ENCODE assay signal across 9 cellular contexts in the genomic region with DNA sequence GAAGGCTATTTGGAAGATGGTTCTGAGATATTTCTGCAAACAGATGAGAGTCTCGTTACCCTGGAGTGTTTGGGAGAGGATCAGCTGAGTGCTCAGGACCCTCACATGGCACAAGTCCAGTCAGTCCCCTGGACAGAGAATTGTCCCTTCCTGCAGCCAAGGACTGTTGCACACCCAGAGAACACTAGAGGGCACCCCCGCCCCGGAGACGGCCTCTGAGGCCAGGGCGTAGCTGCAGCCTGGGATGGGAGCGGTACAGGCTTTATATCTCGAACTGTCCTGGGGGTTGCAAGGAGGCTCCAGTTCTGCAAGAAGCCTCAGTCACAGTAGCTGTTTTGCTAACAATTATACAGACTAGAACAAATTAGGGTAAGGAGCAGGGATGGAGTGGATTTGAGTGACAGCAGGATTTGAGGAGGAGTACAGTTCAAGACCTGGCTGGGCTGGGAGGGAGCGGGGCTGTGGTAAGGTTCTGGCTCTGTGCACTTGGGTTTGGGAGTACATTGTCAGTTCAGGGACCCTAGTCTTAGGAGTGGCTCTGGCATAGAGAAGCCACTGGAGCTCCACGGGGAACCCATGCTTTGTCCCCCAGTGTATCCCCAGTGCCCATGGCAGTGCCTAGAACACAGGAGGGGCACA.
DNase-seq lines count a peak whose midpoint lies in the region; TF ChIP-seq lines count a peak whose summit lies in the region.
"Had no signal": no experiment of that assay in that cellular context is flagged by ENCODE, and none has a peak within 500 bp of the region (broad histone marks: within the 10 kb centered on the region; RNA-seq: fewer than 3 reads in every experiment).

No MANE protein-coding gene starts in this region.

- TF ChIP-seq POLR2A in suprapubic skin (IDR thresholded peaks at IDR 0.05) = no peak

- DNase-seq in D341Med (ENCODE audit: low spot score) = peak; percentile 88
- peak; percentile 73 for DNase-seq in HCEC 1CT
- peak; percentile 59 for DNase-seq in NCI-H2107 (lab: John Stamatoyannopoulos, UW)
- peak; percentile 87 to 89 for DNase-seq in suprapubic skin (ENCODE audit: low spot score in 2 of 2)
- no peak for DNase-seq in activated CD4-positive, CD25-positive, alpha-beta regulatory T cell (lab: John Stamatoyannopoulos, UW)

- WGBS in esophagus, 2 donors = 23 to 27% methylated on average over 9 of the region's 9 CpGs
- WGBS in suprapubic skin = 31% methylated on average over 9 of the region's 9 CpGs

- H3K9ac ChIP-seq in muscle layer of colon (ENCODE audit: low read length) = no peak overlapping the region

- peak overlapping the region; percentile 35 for H3K27ac ChIP-seq in VCaP
- peak overlapping the region; percentile 40 to 81 for H3K27ac ChIP-seq in esophagus (ENCODE audit: low read depth in 2 of 2, low read length in 1 of 2)
- peak overlapping the region; percentile 78 for H3K27ac ChIP-seq in muscle layer of colon (ENCODE audit: low read depth, low read length)
- peak overlapping the region; percentile 9 for H3K27ac ChIP-seq in suprapubic skin
- H3K27ac ChIP-seq: SK-N-MC had no signal

- H3K27me3 ChIP-seq in esophagus (ENCODE audit: control insufficient read depth in 1 of 2, insufficient read depth in 2 of 2, low read length in 2 of 2) (no peaks in the 10 kb centered on the region), muscle layer of colon (ENCODE audit: control insufficient read depth in 1 of 2, insufficient read depth in 2 of 2, low read length in 2 of 2) (no peaks in the 10 kb centered on the region), suprapubic skin (no peaks in the 10 kb centered on the region)

- TF ChIP-seq CTCF in VCaP (conservative IDR thresholded peaks at IDR 0.05) (peak; percentile 95), suprapubic skin (IDR thresholded peaks at IDR 0.05) (peak; percentile 74 to 85)

- H3K36me3 ChIP-seq in esophagus (ENCODE audit: control insufficient read depth in 2 of 2, insufficient read depth in 2 of 2, low read length in 1 of 2) (peaks cover 4 to 5% of the 10 kb centered on the region in 2 donors), muscle layer of colon (ENCODE audit: insufficient read depth, low read length) (peaks cover 78% of the 10 kb centered on the region), suprapubic skin (peaks cover 6% of the 10 kb centered on the region)

- H3K9me3 ChIP-seq in esophagus (ENCODE audit: control insufficient read depth in 2 of 2, insufficient read depth in 1 of 2, low read depth in 1 of 2, low read length in 1 of 2) = no peaks in the 10 kb centered on the region
- H3K9me3 ChIP-seq in muscle layer of colon (ENCODE audit: low read length) = no peaks in the 10 kb centered on the region
- no peaks in the 10 kb centered on the region for H3K9me3 ChIP-seq in suprapubic skin

- TF ChIP-seq EP300 in suprapubic skin (IDR thresholded peaks at IDR 0.05) = no peak

- peaks cover 0 to 3% of the 10 kb centered on the region in 2 donors for H3K4me1 ChIP-seq in esophagus (ENCODE audit: control insufficient read depth in 2 of 2, insufficient read depth in 2 of 2, low read length in 1 of 2)
- peaks cover 79% of the 10 kb centered on the region for H3K4me1 ChIP-seq in muscle layer of colon (ENCODE audit: insufficient read depth, low read length)
- peaks cover 28% of the 10 kb centered on the region for H3K4me1 ChIP-seq in suprapubic skin

- H3K4me3 ChIP-seq in esophagus (ENCODE audit: low read depth in 1 of 2, low read length in 2 of 2) = no peak overlapping the region
- H3K4me3 ChIP-seq in muscle layer of colon (ENCODE audit: low read depth in 1 of 2, low read length in 2 of 2) = no peak overlapping the region
- no peak overlapping the region for H3K4me3 ChIP-seq in suprapubic skin
- H3K4me3 ChIP-seq: SK-N-MC had no signal

Comparison
In these comparisons a context has a peak if more than half of its experiments do, and no peak if none do; other contexts are left out.
1. DNase-seq: peak in D341Med (single experiment), HCEC 1CT (single experiment), NCI-H2107 (single experiment) and suprapubic skin (2 of 2); none in activated CD4-positive, CD25-positive, alpha-beta regulatory T cell (0 of 4).
2. H3K27ac ChIP-seq: peak in every context shown above with its lines; median percentile 78 in muscle layer of colon; 60 in esophagus; 35 in VCaP; 9 in suprapubic skin.